Comparison of ENCODE assay signal across 24 cellular contexts in the genomic region with DNA sequence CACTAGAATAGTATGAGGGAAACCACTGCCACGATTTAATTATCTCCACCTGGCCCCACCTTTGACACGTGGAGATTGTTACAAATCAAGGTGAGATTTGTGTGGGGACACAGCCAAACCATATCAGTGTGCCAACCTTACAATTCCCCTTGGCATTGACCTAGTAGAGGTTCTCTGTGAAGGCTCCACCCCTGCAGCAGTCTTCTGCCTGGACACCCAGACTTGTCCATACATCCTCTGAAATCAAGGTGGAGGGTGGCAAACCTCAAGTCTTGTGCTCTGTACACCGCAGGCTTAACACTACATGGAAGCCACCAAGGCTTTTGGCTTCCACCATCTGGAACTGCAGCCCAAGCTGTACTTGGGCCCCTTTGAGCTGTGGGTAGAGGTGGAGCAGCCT.
"Had no signal": no experiment of that assay in that cellular context is flagged by ENCODE, and none has a peak within 500 bp of the region (broad histone marks: within the 10 kb centered on the region; RNA-seq: fewer than 3 reads in every experiment).

No MANE protein-coding gene starts in this region.

- H3K27me3 ChIP-seq: colonic mucosa, esophagus squamous epithelium, gastrocnemius medialis, heart right ventricle, left lung had no signal

- H3K4me1 ChIP-seq: colonic mucosa, gastrocnemius medialis had no signal

- FAIRE-seq: endometrium, islet of Langerhans, keratinocyte had no signal

- H3K27ac ChIP-seq: colonic mucosa, epithelial cell of prostate, esophagus squamous epithelium, gastrocnemius medialis, heart right ventricle, left lung, lower lobe of right lung had no signal

- H3K36me3 ChIP-seq: colonic mucosa, esophagus squamous epithelium, gastrocnemius medialis, heart right ventricle, left lung, lower lobe of right lung had no signal

- H3K4me3 ChIP-seq: colonic mucosa, esophagus squamous epithelium, gastrocnemius medialis, heart right ventricle, left lung, lower lobe of right lung, mucosa of descending colon had no signal

- ATAC-seq: esophagus mucosa, gastrocnemius medialis, heart right ventricle, left cardiac atrium, left lung, left ventricle myocardium superior, lower lobe of right lung, mucosa of descending colon had no signal

- DNase-seq: colonic mucosa; cortex of kidney; effector CD4-positive, alpha-beta T cell; effector memory CD4-positive, alpha-beta T cell; erythroblast; esophagus squamous epithelium; foreskin fibroblast; foreskin melanocyte; gastrocnemius medialis; glutamatergic neuron; head of caudate nucleus; heart right ventricle; hippocampal formation; left cardiac atrium; left lung; left ventricle myocardium superior; lower lobe of right lung; mesenchymal stem cell; mucosa of descending colon had no signal

- H3K9me3 ChIP-seq: colonic mucosa, gastrocnemius medialis had no signal
